ENCODE assay signal across 21 cellular contexts in the genomic region with DNA sequence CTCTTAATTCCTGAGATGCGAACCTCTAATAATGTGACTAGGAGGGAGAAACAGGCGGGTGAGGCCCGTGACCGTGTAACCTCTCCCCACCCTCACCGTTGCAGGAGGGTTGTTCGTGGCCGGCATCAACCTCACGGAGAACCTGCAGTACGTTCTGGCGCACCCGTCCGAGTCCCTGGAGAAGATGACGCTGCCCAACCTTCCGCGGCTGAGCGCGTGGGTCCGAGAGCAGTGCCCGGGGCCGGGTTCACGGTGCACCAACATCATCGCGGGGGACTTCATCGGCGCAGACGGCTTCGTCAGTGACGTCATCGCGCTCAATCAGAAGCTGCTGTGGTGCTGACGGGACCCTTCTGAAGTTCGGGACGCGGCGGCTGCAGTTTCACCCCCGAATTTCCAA.
"Had no signal": no experiment of that assay in that cellular context is flagged by ENCODE, and none has a peak within 500 bp of the region (broad histone marks: within the 10 kb centered on the region; RNA-seq: fewer than 3 reads in every experiment).

No MANE protein-coding gene starts in this region.

- DNase-seq: activated CD4-positive, CD25-positive, alpha-beta regulatory T cell treated with anti-CD3 and anti-CD28 coated beads, Interleukin-2, amount 50 U/mL, for 72 hours; activated gamma-delta T cell treated with Interleukin-2 at 50 U/mL for 16 hours; activated T-cell treated with anti-CD3 and anti-CD28 coated beads, Interleukin-2, amount 50 U/mL, for 1 hour; anterior cingulate cortex; caudate nucleus; dermis blood vessel endothelial cell; effector CD8-positive, alpha-beta T cell; foreskin melanocyte; immature natural killer cell; naive thymus-derived CD4-positive, alpha-beta T cell; stimulated activated CD4-positive, alpha-beta T cell treated with anti-CD3 and anti-CD28 coated beads, Interleukin-4, amount 100 ng/mL, for 24 hours; stimulated activated naive CD4-positive, alpha-beta T cell treated with Interleukin-2 at 50 U/mL for 16 hours; T-helper 2 cell had no signal

- ATAC-seq: naive thymus-derived CD4-positive, alpha-beta T cell had no signal

- H3K4me1 ChIP-seq: vagina had no signal

- H3K4me3 ChIP-seq: hepatocyte, lung, thoracic aorta, vagina had no signal

- H3K9me3 ChIP-seq: thoracic aorta, vagina had no signal

- H3K27me3 Mint-ChIP-seq: activated naive CD4-positive, alpha-beta T cell treated with anti-CD3 and anti-CD28 coated beads, Interleukin-2, amount 50 U/mL, for 24 hours; brain; naive thymus-derived CD4-positive, alpha-beta T cell; type B pancreatic cell had no signal

- H3K9me3 Mint-ChIP-seq: activated naive CD4-positive, alpha-beta T cell treated with anti-CD3 and anti-CD28 coated beads, Interleukin-2, amount 50 U/mL, for 24 hours; immature natural killer cell; neural crest cell; type B pancreatic cell had no signal

- H3K27ac ChIP-seq: hepatocyte, thoracic aorta, vagina had no signal

- H3K4me1 Mint-ChIP-seq: activated naive CD4-positive, alpha-beta T cell treated with anti-CD3 and anti-CD28 coated beads, Interleukin-2, amount 50 U/mL, for 24 hours; brain; immature natural killer cell; naive thymus-derived CD4-positive, alpha-beta T cell; neural crest cell had no signal

- H3K4me3 Mint-ChIP-seq: activated naive CD4-positive, alpha-beta T cell treated with anti-CD3 and anti-CD28 coated beads, Interleukin-2, amount 50 U/mL, for 24 hours; brain; immature natural killer cell; naive thymus-derived CD4-positive, alpha-beta T cell; neural crest cell; type B pancreatic cell had no signal

- H3K27ac Mint-ChIP-seq: activated naive CD4-positive, alpha-beta T cell treated with anti-CD3 and anti-CD28 coated beads, Interleukin-2, amount 50 U/mL, for 24 hours; brain; immature natural killer cell; naive thymus-derived CD4-positive, alpha-beta T cell; type B pancreatic cell had no signal

- H3K27me3 ChIP-seq: hepatocyte, vagina had no signal
